ENCODE assay signal across 10 cellular contexts in genomic region chr10:100371707-100372027, GRCh38. TPM values are rescaled to one million over a fixed set of nuclear protein-coding genes. Genes with fewer than 3 reads are reported as not detected.
DNase-seq lines count a peak whose midpoint lies in the region; ATAC-seq, FAIRE-seq and TF ChIP-seq lines count a peak whose summit lies in the region.
"Not testable (repeated sequence)": the region's sequence is repeated elsewhere in the genome, so short reads cannot be mapped to it uniquely, and the experiment has no call there.
"Had no signal": no experiment of that assay in that cellular context is flagged by ENCODE, and none has a peak within 500 bp of the region (broad histone marks: within the 10 kb centered on the region; RNA-seq: fewer than 3 reads in every experiment).

No MANE protein-coding gene starts in this region.

- not testable (repeated sequence) for DNase-seq in A549 (ENCODE audit: low read depth in 1 of 2, low spot score in 1 of 2); activated naive CD8-positive, alpha-beta T cell treated with anti-CD3 and anti-CD28 coated beads, Interleukin-2, amount 10 ng/mL, durations not matched to agents 7 days and 5 days; H1 (ENCODE audit: low read depth in 1 of 2, low spot score in 2 of 2); kidney; neural crest cell (ENCODE audit: low read depth, low spot score); stimulated activated naive B cell treated with anti-CD40 and anti-IgM and Interleukin-4, amounts not matched to agents 10 μg/mL and 1 μg/mL and 100 μg/mL, for 72 hours

- not testable (repeated sequence) for H4K5ac ChIP-seq in H1 (ENCODE audit: insufficient read length, low read depth, low read length)

- H3K27ac Mint-ChIP-seq in T-helper 1 cell treated with Interleukin-12 subunit alpha and Interleukin-12 subunit beta and Interleukin-4 antibody, amounts not matched to agents 30 μg/mL and 1 μg/mL, for 36 hours, result peak overlapping the region; percentile 95
- peak overlapping the region; percentile 97 for H3K27ac Mint-ChIP-seq in activated naive CD8-positive, alpha-beta T cell treated with anti-CD3 and anti-CD28 coated beads, Interleukin-2, amount 10 ng/mL, durations not matched to agents 7 days and 5 days
- peak overlapping the region; percentile 89 for H3K27ac Mint-ChIP-seq in neural crest cell (ENCODE audit: unreplicated experiment)
- peak overlapping the region; percentile 90 for H3K27ac Mint-ChIP-seq in stimulated activated naive B cell treated with anti-CD40 and anti-IgM and Interleukin-4, amounts not matched to agents 10 μg/mL and 1 μg/mL and 100 μg/mL, for 72 hours

- H3K4me3 Mint-ChIP-seq in T-helper 1 cell treated with Interleukin-12 subunit alpha and Interleukin-12 subunit beta and Interleukin-4 antibody, amounts not matched to agents 30 μg/mL and 1 μg/mL, for 36 hours, result peak overlapping the region; percentile 68
- peak overlapping the region; percentile 75 for H3K4me3 Mint-ChIP-seq in activated naive CD8-positive, alpha-beta T cell treated with anti-CD3 and anti-CD28 coated beads, Interleukin-2, amount 10 ng/mL, durations not matched to agents 7 days and 5 days
- H3K4me3 Mint-ChIP-seq in neural crest cell, result peak overlapping the region; percentile 86
- peak overlapping the region; percentile 23 to 70 for H3K4me3 Mint-ChIP-seq in stimulated activated naive B cell treated with anti-CD40 and anti-IgM and Interleukin-4, amounts not matched to agents 10 μg/mL and 1 μg/mL and 100 μg/mL, for 72 hours

- not testable (repeated sequence) for ATAC-seq in A549; activated naive CD8-positive, alpha-beta T cell treated with anti-CD3 and anti-CD28 coated beads, Interleukin-2, amount 10 ng/mL, durations not matched to agents 7 days and 5 days (ENCODE audit: low read depth); stimulated activated naive B cell treated with anti-CD40 and anti-IgM and Interleukin-4, amounts not matched to agents 10 μg/mL and 1 μg/mL and 100 μg/mL, for 72 hours (replicated peaks)

- H3K4me3 ChIP-seq in A549, result not testable (repeated sequence)
- H3K4me3 ChIP-seq in HUES48 (ENCODE audit: low read depth, low read length) (0 out of 2 replicates have a peak overlapping the region, but pooled peaks have one; percentile 28), H1 (ENCODE audit: extremely low read depth in 1 of 4, insufficient read depth in 2 of 4, low read depth in 3 of 4, low read length in 4 of 4) (peak overlapping the region in 1 of 4 experiments; percentile 20; a peak in 1 of 8 replicates), kidney (ENCODE audit: low read length in 2 of 2) (peak overlapping the region in 1 of 2 donors; percentile 13)

- H3K27me3 ChIP-seq in HUES48 (ENCODE audit: control insufficient read depth, insufficient read depth, low read length); H1 (replicated peaks in 1 of 4; ENCODE audit: control insufficient read depth in 3 of 4, extremely low read depth in 1 of 4, insufficient read depth in 3 of 4, low read length in 3 of 4): not testable (repeated sequence)

- peak overlapping the region; percentile 97 for H3K4me2 ChIP-seq in A549
- H3K4me2 ChIP-seq in H1 (ENCODE audit: insufficient read depth in 1 of 2, low read depth in 2 of 2, low read length in 2 of 2), result peak overlapping the region in 1 of 2 experiments; percentile 32; a peak in 1 of 4 replicates

- H3K79me2 ChIP-seq in H1 (ENCODE audit: control insufficient read depth in 1 of 2, insufficient read depth in 2 of 2, low read length in 2 of 2), result peaks cover 0 to 17% of the 10 kb centered on the region in 2 experiments; a peak in 2 of 4 replicates

- H3K4me1 Mint-ChIP-seq in T-helper 1 cell treated with Interleukin-12 subunit alpha and Interleukin-12 subunit beta and Interleukin-4 antibody, amounts not matched to agents 30 μg/mL and 1 μg/mL, for 36 hours (ENCODE audit: low read depth), result peaks cover 36% of the 10 kb centered on the region
- peaks cover 28% of the 10 kb centered on the region for H3K4me1 Mint-ChIP-seq in activated naive CD8-positive, alpha-beta T cell treated with anti-CD3 and anti-CD28 coated beads, Interleukin-2, amount 10 ng/mL, durations not matched to agents 7 days and 5 days
- H3K4me1 Mint-ChIP-seq in neural crest cell, result peaks cover 40% of the 10 kb centered on the region
- H3K4me1 Mint-ChIP-seq in stimulated activated naive B cell treated with anti-CD40 and anti-IgM and Interleukin-4, amounts not matched to agents 10 μg/mL and 1 μg/mL and 100 μg/mL, for 72 hours, result peaks cover 7 to 16% of the 10 kb centered on the region in 2 donors

- not testable (repeated sequence) for H2AK5ac ChIP-seq in H1 (ENCODE audit: low read depth, low read length)

- TF ChIP-seq EP300 in A549 (IDR thresholded peaks at IDR 0.05); H1 (IDR thresholded peaks at IDR 0.05; ENCODE audit: borderline replicate concordance in 1 of 2, low read depth in 2 of 2, low read length in 2 of 2): not testable (repeated sequence)

- peaks cover 10% of the 10 kb centered on the region for H3K23me2 ChIP-seq in H1 (ENCODE audit: low read depth, low read length)

- not testable (repeated sequence) for H4K8ac ChIP-seq in H1 (ENCODE audit: extremely low read depth, insufficient read depth, low read length)

- H3K56ac ChIP-seq in H1 (replicated peaks; ENCODE audit: insufficient read length, low read depth, low read length), result not testable (repeated sequence)

- not testable (repeated sequence) for H2BK120ac ChIP-seq in H1 (replicated peaks; ENCODE audit: low read depth, low read length)

- peak overlapping the region; percentile 29 for H2BK12ac ChIP-seq in H1 (ENCODE audit: low read depth, low read length)

- H3K23ac ChIP-seq in H1 (ENCODE audit: insufficient read length), result not testable (repeated sequence)

- H3K4me1 ChIP-seq in A549, result peaks cover 63% of the 10 kb centered on the region
- peaks cover 32% of the 10 kb centered on the region for H3K4me1 ChIP-seq in HUES48 (ENCODE audit: control insufficient read depth, insufficient read depth, low read length)
- peaks cover 8 to 25% (median 9%) of the 10 kb centered on the region in 4 experiments for H3K4me1 ChIP-seq in H1 (replicated peaks in 1 of 4; ENCODE audit: control insufficient read depth in 3 of 4, insufficient read depth in 4 of 4, low read length in 3 of 4)
- peaks cover 15 to 21% of the 10 kb centered on the region in 2 donors for H3K4me1 ChIP-seq in kidney (ENCODE audit: control insufficient read depth in 1 of 2, insufficient read depth in 1 of 2, low read depth in 1 of 2, low read length in 2 of 2)

- TF ChIP-seq CTCF in A549 (IDR thresholded peaks at IDR 0.05); H1 (IDR thresholded peaks at IDR 0.05; ENCODE audit: control extremely low read depth in 1 of 3, insufficient read depth in 1 of 3, low read depth in 1 of 3, low read length in 3 of 3); kidney (IDR thresholded peaks at IDR 0.05; ENCODE audit: borderline replicate concordance, extremely low read depth, insufficient read depth); neural crest cell (conservative IDR thresholded peaks at IDR 0.05): not testable (repeated sequence)

- not testable (repeated sequence) for H4K20me1 ChIP-seq in H1 (replicated peaks in 1 of 2; ENCODE audit: control insufficient read depth in 1 of 2, insufficient read depth in 2 of 2, low read length in 2 of 2)

- H3K18ac ChIP-seq in H1 (ENCODE audit: extremely low read depth, low read length), result 0 out of 2 replicates have a peak overlapping the region, but pooled peaks have one; percentile 81

- not testable (repeated sequence) for H3K36me3 ChIP-seq in HUES48 (ENCODE audit: control insufficient read depth, insufficient read depth, low read length); H1 (ENCODE audit: control insufficient read depth in 2 of 4, insufficient read depth in 4 of 4, low read length in 3 of 4); kidney (ENCODE audit: control insufficient read depth in 1 of 2, insufficient read depth in 2 of 2, low read length in 2 of 2)

- H3K4ac ChIP-seq in H1 (replicated peaks; ENCODE audit: insufficient read length, low read depth, low read length), result not testable (repeated sequence)

- not testable (repeated sequence) for H3K9me3 Mint-ChIP-seq in T-helper 1 cell treated with Interleukin-12 subunit alpha and Interleukin-12 subunit beta and Interleukin-4 antibody, amounts not matched to agents 30 μg/mL and 1 μg/mL, for 36 hours; activated naive CD8-positive, alpha-beta T cell treated with anti-CD3 and anti-CD28 coated beads, Interleukin-2, amount 10 ng/mL, durations not matched to agents 7 days and 5 days; neural crest cell; stimulated activated naive B cell treated with anti-CD40 and anti-IgM and Interleukin-4, amounts not matched to agents 10 μg/mL and 1 μg/mL and 100 μg/mL, for 72 hours

- not testable (repeated sequence) for H3K79me1 ChIP-seq in H1 (ENCODE audit: low read depth, low read length)

- H2BK5ac ChIP-seq in H1 (ENCODE audit: low read depth, low read length), result peak overlapping the region; percentile 14; the same call in 1 of the 2 replicates

- H3K9ac ChIP-seq in HUES48 (ENCODE audit: low read depth, low read length); H1 (replicated peaks in 1 of 4; ENCODE audit: extremely low read depth in 1 of 4, low read depth in 3 of 4, low read length in 3 of 4): not testable (repeated sequence)
- H3K9ac ChIP-seq in kidney (ENCODE audit: low read length in 2 of 2), result peak overlapping the region in 1 of 2 donors; percentile 10

- H2BK15ac ChIP-seq in H1 (ENCODE audit: low read length), result not testable (repeated sequence)

- H3K14ac ChIP-seq in H1 (ENCODE audit: insufficient read length), result not testable (repeated sequence)

- POLR2A ChIA-PET in A549 (lab: Yijun Ruan, JAX), result interaction anchor here (1.3 to 2.5 kb wide), 5 partner anchors 16 to 45 kb away, joined by 3 to 47 read pairs (median 5); partner anchors contain the start of gene SCD
- POLR2A ChIA-PET in activated naive CD8-positive, alpha-beta T cell treated with anti-CD3 and anti-CD28 coated beads, Interleukin-2, amount 10 ng/mL, durations not matched to agents 7 days and 5 days (lab: Charles Lee), result interaction anchor here (1.8 to 4.7 kb wide), 4 partner anchors 20 to 139 kb away, joined by 5 to 87 read pairs (median 20); partner anchors contain the start of gene SCD
- POLR2A ChIA-PET in H1 (lab: Charles Lee; ENCODE audit: partially characterized antibody), result interaction anchor here (0.9 to 2.5 kb wide), 5 partner anchors 13 to 47 kb away, joined by 3 to 50 read pairs (median 11); partner anchors contain the start of gene SCD

- not testable (repeated sequence) for TF ChIP-seq RAD21 in A549 (conservative IDR thresholded peaks at IDR 0.05 in 1 of 2, IDR thresholded peaks at IDR 0.05 in 1 of 2); H1 (IDR thresholded peaks at IDR 0.05 in 1 of 2, conservative IDR thresholded peaks at IDR 0.05 in 1 of 2; ENCODE audit: low read depth in 2 of 2, low read length in 2 of 2)

- peak overlapping the region; percentile 5; the same call in 1 of the 2 replicates for H2BK20ac ChIP-seq in H1 (ENCODE audit: low read length)

- H3K27me3 Mint-ChIP-seq in T-helper 1 cell treated with Interleukin-12 subunit alpha and Interleukin-12 subunit beta and Interleukin-4 antibody, amounts not matched to agents 30 μg/mL and 1 μg/mL, for 36 hours (ENCODE audit: low read depth); activated naive CD8-positive, alpha-beta T cell treated with anti-CD3 and anti-CD28 coated beads, Interleukin-2, amount 10 ng/mL, durations not matched to agents 7 days and 5 days; neural crest cell (ENCODE audit: low read depth); stimulated activated naive B cell treated with anti-CD40 and anti-IgM and Interleukin-4, amounts not matched to agents 10 μg/mL and 1 μg/mL and 100 μg/mL, for 72 hours: not testable (repeated sequence)

- not testable (repeated sequence) for FAIRE-seq in A549 (lab: Jason Lieb, UNC); H1 (lab: Jason Lieb, UNC); kidney (lab: Jason Lieb, UNC)

- CTCF ChIA-PET in A549 (lab: Yijun Ruan, JAX) (interaction anchor here (1.3 to 1.9 kb wide), 2 partner anchors 34 to 62 kb away, joined by 9 to 11 read pairs; no protein-coding TSS in a partner anchor), H1 (lab: Charles Lee; ENCODE audit: partially characterized antibody) (interaction anchor here (1.5 to 2.2 kb wide), 2 partner anchors 26 to 31 kb away, joined by 7 read pairs; no protein-coding TSS in a partner anchor)

- WGBS in A549 (ENCODE audit: missing lambda C conversion rate), result 97% methylated on average over 7 of the region's 7 CpGs
- WGBS in H1 (ENCODE audit: extremely low coverage in 1 of 2, insufficient coverage in 1 of 2, insufficient read length in 1 of 2, insufficient replicate concordance in 2 of 2, low coverage in 1 of 2, low lambda C conversion rate in 2 of 2, missing lambda C conversion rate in 1 of 2), 2 experiments, result 83% methylated on average over 7 of the region's 7 CpGs; no CpG with 5 or more reads in 1 of the 2 experiments

- not testable (repeated sequence) for H4K91ac ChIP-seq in H1 (replicated peaks; ENCODE audit: insufficient read length, low read length)

- H3K27ac ChIP-seq in A549 (peak overlapping the region; percentile 97 to 98), kidney (ENCODE audit: low read depth in 2 of 2, low read length in 2 of 2) (peak overlapping the region; percentile 73 to 88)
- not testable (repeated sequence) for H3K27ac ChIP-seq in HUES48 (ENCODE audit: low read depth, low read length); H1 (ENCODE audit: low read depth, low read length)

- H3K36me3 Mint-ChIP-seq in T-helper 1 cell treated with Interleukin-12 subunit alpha and Interleukin-12 subunit beta and Interleukin-4 antibody, amounts not matched to agents 30 μg/mL and 1 μg/mL, for 36 hours (ENCODE audit: low read depth); activated naive CD8-positive, alpha-beta T cell treated with anti-CD3 and anti-CD28 coated beads, Interleukin-2, amount 10 ng/mL, durations not matched to agents 7 days and 5 days; neural crest cell (ENCODE audit: low read depth); stimulated activated naive B cell treated with anti-CD40 and anti-IgM and Interleukin-4, amounts not matched to agents 10 μg/mL and 1 μg/mL and 100 μg/mL, for 72 hours: not testable (repeated sequence)

- TF ChIP-seq POLR2A in A549 (IDR thresholded peaks at IDR 0.05; ENCODE audit: low read length); H1 (IDR thresholded peaks at IDR 0.05; ENCODE audit: control extremely low read depth in 1 of 2, low read depth in 2 of 2, low read length in 2 of 2): not testable (repeated sequence)

- intact Hi-C loops in kidney (cut with DNase I), result not testable (repeated sequence)

- not testable (repeated sequence) for H2AFZ ChIP-seq in H1 (ENCODE audit: low read length)

- not testable (repeated sequence) for H3K9me3 ChIP-seq in A549; HUES48 (ENCODE audit: control insufficient read depth, insufficient read depth, low read length); H1 (ENCODE audit: insufficient read depth in 2 of 2, low read depth in 1 of 2, low read length in 1 of 2); kidney (ENCODE audit: control insufficient read depth in 1 of 2, low read length in 2 of 2)

RNA-seq across cellular contexts. Expression of gene SCD, which starts 24.6 kb away (rescaled TPM):
- polyA plus RNA-seq in A549 (2011; rRNA removed), result 329 and 348 TPM in 2 replicates
- polyA plus RNA-seq in A549 (2012; cell fraction: cytosol; rRNA removed), result 66.6 and 81.4 TPM in 2 replicates
- 73.4 and 80.0 TPM in 2 replicates for polyA plus RNA-seq in A549 (2012; cell fraction: nucleus; rRNA removed)
- 157 to 496 TPM (median 416 TPM) in 3 replicates for polyA plus RNA-seq in A549 (2017; fragmentation: RNase III; extraction: RNeasy Plus Mini Kit Qiagen cat#74134 plus additional on column Dnase treatment)
- polyA minus RNA-seq in A549 (2011; rRNA and poly(A)+ RNA removed), result 331 and 353 TPM in 2 replicates
- total RNA-seq in activated naive CD8-positive, alpha-beta T cell treated with anti-CD3 and anti-CD28 coated beads, Interleukin-2, amount 10 ng/mL, durations not matched to agents 7 days and 5 days, result 100 to 1,000 TPM; 212 to 220 TPM
- 604 and 621 TPM in 2 replicates for total RNA-seq in H1 (2021; fragmentation: NEBNext Ultra II Directional; extraction: Animal tissue kit (Norgen Biotek cat#: 25700))
- polyA plus RNA-seq in H1 (2011; rRNA removed), result 372 and 397 TPM in 2 replicates
- polyA plus RNA-seq in H1 (2011; cell fraction: cytosol; rRNA removed), result 289 TPM
- 214 TPM for polyA plus RNA-seq in H1 (2011; cell fraction: nucleus; rRNA removed)
- 318 to 453 TPM (median 393 TPM) in 4 replicates for polyA plus RNA-seq in H1 (2012, experiment 1 of 2)
- 219 TPM for polyA plus RNA-seq in H1 (2012, experiment 2 of 2)
- 934 TPM for polyA plus RNA-seq in H1 (2013, experiment 1 of 2)
- 1,101 TPM for polyA plus RNA-seq in H1 (2013, experiment 2 of 2)
- polyA minus RNA-seq in H1 (2011; rRNA and poly(A)+ RNA removed), result 618 and 631 TPM in 2 replicates
- polyA minus RNA-seq in H1 (2011; cell fraction: cytosol; rRNA and poly(A)+ RNA removed), result 331 TPM
- polyA minus RNA-seq in H1 (2011; cell fraction: nucleus; rRNA and poly(A)+ RNA removed), result 203 TPM
- total RNA-seq in kidney, result 8.7 TPM
- polyA plus RNA-seq in kidney (ENCODE audit: insufficient read depth, low read depth, low replicate concordance), result 10.7 TPM
- 969 and 975 TPM in 2 replicates for total RNA-seq in neural crest cell

RNA-seq across cellular contexts. Expression of gene PKD2L1, which starts 41.6 kb away (rescaled TPM):
- polyA plus RNA-seq in A549 (2011; rRNA removed), result 0.06 and 0.26 TPM in 2 replicates
- polyA plus RNA-seq in A549 (2012; cell fraction: cytosol; rRNA removed), result 0.01 TPM in 1 of 2 replicates, not detected in the other
- polyA plus RNA-seq in A549 (2012; cell fraction: nucleus; rRNA removed), result 0.04 TPM in 1 of 2 replicates, not detected in the other
- polyA plus RNA-seq in A549 (2017; fragmentation: RNase III; extraction: RNeasy Plus Mini Kit Qiagen cat#74134 plus additional on column Dnase treatment), result 0.08 to 0.11 TPM (median 0.10 TPM) in 3 replicates
- polyA minus RNA-seq in A549 (2011; rRNA and poly(A)+ RNA removed), result 0.24 TPM in 1 of 2 replicates, not detected in the other
- not detected for total RNA-seq in activated naive CD8-positive, alpha-beta T cell treated with anti-CD3 and anti-CD28 coated beads, Interleukin-2, amount 10 ng/mL, durations not matched to agents 7 days and 5 days
- total RNA-seq in H1 (2021; fragmentation: NEBNext Ultra II Directional; extraction: Animal tissue kit (Norgen Biotek cat#: 25700)), result 0.17 and 0.20 TPM in 2 replicates
- 0.20 and 0.33 TPM in 2 replicates for polyA plus RNA-seq in H1 (2011; rRNA removed)
- polyA plus RNA-seq in H1 (2011; cell fraction: cytosol; rRNA removed), result 0.26 TPM
- polyA plus RNA-seq in H1 (2011; cell fraction: nucleus; rRNA removed), result 0.20 TPM
- 0.42 to 0.64 TPM (median 0.56 TPM) in 4 replicates for polyA plus RNA-seq in H1 (2012, experiment 1 of 2)
- not detected for polyA plus RNA-seq in H1 (2012, experiment 2 of 2)
- polyA plus RNA-seq in H1 (2013, experiment 1 of 2), result 0.16 TPM
- 0.17 TPM for polyA plus RNA-seq in H1 (2013, experiment 2 of 2)
- 0.22 TPM in 1 of 2 replicates, not detected in the other for polyA minus RNA-seq in H1 (2011; rRNA and poly(A)+ RNA removed)
- not detected for polyA minus RNA-seq in H1 (2011; cell fraction: cytosol; rRNA and poly(A)+ RNA removed)
- polyA minus RNA-seq in H1 (2011; cell fraction: nucleus; rRNA and poly(A)+ RNA removed), result not detected
- not detected for total RNA-seq in kidney
- 0.17 TPM for polyA plus RNA-seq in kidney (ENCODE audit: insufficient read depth, low read depth, low replicate concordance)
- total RNA-seq in neural crest cell, result 0.14 TPM in 1 of 2 replicates, not detected in the other
- total RNA-seq: A172, M059J had no signal

Comparison
In these comparisons a context has a peak if more than half of its experiments do, and no peak if none do; other contexts are left out.
1. RNA of gene SCD, which starts 24.6 kb away (total RNA-seq): 969 to 975 TPM in neural crest cell, 604 to 621 TPM in H1 and 212 to 220 TPM in activated naive CD8-positive, alpha-beta T cell treated with anti-CD3 and anti-CD28 coated beads, Interleukin-2, amount 10 ng/mL, durations not matched to agents 7 days and 5 days; 8.7 TPM in kidney (single experiment); every median in the first group is over 10 times any median in the second.
2. Peak in every context shown above with its lines, with median percentiles within 50 percentile points of each other: H3K27ac Mint-ChIP-seq and H3K4me3 Mint-ChIP-seq.